ENCODE assay signal across 24 cellular contexts in the genomic region with DNA sequence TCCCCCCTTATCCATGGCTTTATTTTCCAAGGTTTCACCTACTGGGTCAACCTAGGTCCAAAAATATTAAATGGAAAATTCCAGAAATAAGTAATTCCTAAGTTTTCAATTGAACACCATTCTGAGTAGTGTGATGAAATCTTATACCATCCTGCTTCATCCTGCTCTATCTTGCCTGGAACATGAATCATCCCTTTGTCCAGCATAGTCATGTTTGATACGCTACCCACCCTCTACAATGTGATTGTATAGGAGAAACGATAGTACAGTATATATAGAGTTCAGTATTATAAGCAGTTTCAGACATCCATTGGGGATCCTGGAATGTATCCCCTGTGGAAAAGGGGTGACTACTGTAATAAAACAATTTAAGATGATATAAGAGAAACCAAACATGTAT.
"Had no signal": no experiment of that assay in that cellular context is flagged by ENCODE, and none has a peak within 500 bp of the region (broad histone marks: within the 10 kb centered on the region; RNA-seq: fewer than 3 reads in every experiment).

No MANE protein-coding gene starts in this region.

- H3K4me3 ChIP-seq: coronary artery, dorsolateral prefrontal cortex, esophagus muscularis mucosa, left ventricle myocardium inferior, lung, mucosa of descending colon, right lobe of liver, skin epidermis, uterus had no signal

- DNase-seq: activated CD4-positive, alpha-beta T cell treated with anti-CD3 and anti-CD28 coated beads for 48 hours; activated CD4-positive, alpha-beta T cell treated with anti-CD3 and anti-CD28 coated beads, Interleukin-2, amount 50 U/mL, for 48 hours; activated CD8-positive, alpha-beta memory T cell treated with anti-CD3 and anti-CD28 coated beads for 24 hours; activated effector memory CD4-positive, alpha-beta T cell treated with Interleukin-2 at 50 U/mL for 16 hours; activated naive CD4-positive, alpha-beta T cell treated with Interleukin-2 at 50 U/mL for 16 hours; anterior cingulate cortex; dorsolateral prefrontal cortex; effector memory CD4-positive, alpha-beta T cell; foreskin melanocyte; left ventricle myocardium inferior; mucosa of descending colon; nephron progenitor cell; right lobe of liver; stimulated activated CD4-positive, alpha-beta T cell treated with anti-CD3 and anti-CD28 coated beads, Interleukin-12 subunit alpha, Interleukin-12 subunit beta, amount 100 ng/mL, for 4 hours; stimulated activated CD4-positive, alpha-beta T cell treated with anti-CD3 and anti-CD28 coated beads, Interleukin-4, amount 100 ng/mL, for 1 hour; uterus; WERI-Rb-1 had no signal

- H3K4me1 ChIP-seq: esophagus muscularis mucosa, left ventricle myocardium inferior, right lobe of liver, uterus had no signal

- FAIRE-seq: TTC549 had no signal

- H3K27me3 ChIP-seq: esophagus muscularis mucosa, right lobe of liver, uterus had no signal

- ATAC-seq: activated CD4-positive, CD25-positive, alpha-beta regulatory T cell treated with anti-CD3 and anti-CD28 coated beads, Interleukin-2, amount 50 U/mL, for 24 hours; mucosa of descending colon; right lobe of liver had no signal

- H3K9me3 ChIP-seq: esophagus muscularis mucosa, left ventricle myocardium inferior, mucosa of descending colon, neutrophil, right lobe of liver, uterus had no signal

- H3K27ac ChIP-seq: coronary artery, dorsolateral prefrontal cortex, esophagus muscularis mucosa, left ventricle myocardium inferior, neutrophil, right lobe of liver, skin epidermis, uterus, WERI-Rb-1 had no signal

- H3K36me3 ChIP-seq: esophagus muscularis mucosa, left ventricle myocardium inferior, neutrophil, right lobe of liver, uterus, WERI-Rb-1 had no signal
